Comparison of ENCODE assay signal across 7 cellular contexts in genomic region chr14:47273939-47274338, GRCh38.
"Had no signal": no experiment of that assay in that cellular context is flagged by ENCODE, and none has a peak within 500 bp of the region (broad histone marks: within the 10 kb centered on the region; RNA-seq: fewer than 3 reads in every experiment).

No MANE protein-coding gene starts in this region.

- H2AFZ ChIP-seq: GM23248 had no signal

- H3K27ac ChIP-seq: GM23248 had no signal

- FAIRE-seq: H54, HTR-8/SVneo, K562 had no signal

- H3K9ac ChIP-seq: GM23248 had no signal

- DNase-seq: GM23248, GOT3, H9, HCEC 1CT had no signal

- H3K4me3 ChIP-seq: GM23248, K562 had no signal
